Comparison of ENCODE assay signal across 1 cellular context in the genomic region with DNA sequence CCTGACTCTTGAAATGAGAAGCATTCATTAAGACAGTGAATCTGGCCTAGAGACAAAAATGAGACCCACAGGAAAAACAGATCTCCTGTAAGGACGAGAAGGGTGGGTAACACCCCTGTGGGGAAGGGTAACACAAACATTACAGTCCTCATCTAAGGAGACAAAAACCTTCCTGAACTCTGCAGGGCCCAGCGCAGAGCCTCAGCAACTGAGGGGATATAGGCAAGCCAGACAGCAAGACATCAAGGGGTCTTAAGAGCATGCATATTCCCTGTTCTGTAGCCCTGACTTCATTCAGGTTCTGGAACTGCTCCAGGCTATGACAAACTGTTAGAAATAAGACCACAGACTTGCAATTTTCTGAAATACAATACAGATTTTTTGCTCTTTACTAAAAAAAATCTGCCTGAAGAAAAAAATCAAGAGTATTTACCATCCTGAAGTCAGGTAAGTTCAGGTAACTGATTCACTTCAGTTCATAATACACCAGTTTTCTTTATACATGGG.
TF ChIP-seq lines count a peak whose summit lies in the region.

No MANE protein-coding gene starts in this region.

TF ChIP-seq in endothelial cell of umbilical vein, 7 proteins besides CTCF, POLR2A, EP300 and RAD21:
- TF ChIP-seq, protein P1, sequence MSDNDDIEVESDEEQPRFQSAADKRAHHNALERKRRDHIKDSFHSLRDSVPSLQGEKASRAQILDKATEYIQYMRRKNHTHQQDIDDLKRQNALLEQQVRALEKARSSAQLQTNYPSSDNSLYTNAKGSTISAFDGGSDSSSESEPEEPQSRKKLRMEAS (IDR thresholded peaks at IDR 0.05; ENCODE audit: insufficient read depth, insufficient read length), result no peak
- TF ChIP-seq EZH2 (IDR thresholded peaks at IDR 0.05; ENCODE audit: borderline replicate concordance, low read depth, low read length, severe bottlenecking), result no peak
- no peak for TF ChIP-seq JUN (IDR thresholded peaks at IDR 0.05; ENCODE audit: borderline replicate concordance, insufficient read depth, insufficient read length, low read depth)
- TF ChIP-seq FOS (IDR thresholded peaks at IDR 0.05; ENCODE audit: borderline replicate concordance, insufficient read depth, low read length), result no peak
- no peak for TF ChIP-seq MYC (IDR thresholded peaks at IDR 0.05; ENCODE audit: low read depth, low read length)
- no peak for TF ChIP-seq POLR2AphosphoS5 (IDR thresholded peaks at IDR 0.05; ENCODE audit: insufficient read depth, low read depth, low read length)
- TF ChIP-seq GATA2 (IDR thresholded peaks at IDR 0.05; ENCODE audit: insufficient read depth, insufficient read length, low read depth, low read length), result no peak
